In genomic region chr7:2540133-2540532, GRCh38 we compare ENCODE assay signal across 1 cellular context.
TF ChIP-seq lines count a peak whose summit lies in the region.

No MANE protein-coding gene starts in this region.

TF ChIP-seq in K562, 482 proteins besides CTCF, POLR2A, EP300 and RAD21:
- TF ChIP-seq ELK3 (CRISPR knock-in tag; IDR thresholded peaks at IDR 0.05) (no peak), FOS (IDR thresholded peaks at IDR 0.05; ENCODE audit: extremely low read depth, insufficient read length) (no peak), MYBL2 (IDR thresholded peaks at IDR 0.05; ENCODE audit: low read depth) (no peak), MYBL2 (CRISPR knock-in tag; IDR thresholded peaks at IDR 0.05; ENCODE audit: borderline replicate concordance) (no peak), ZNF121 (CRISPR knock-in tag; conservative IDR thresholded peaks at IDR 0.05) (peak; percentile 67)
